1 cellular context compared by ENCODE assay signal in the genomic region with DNA sequence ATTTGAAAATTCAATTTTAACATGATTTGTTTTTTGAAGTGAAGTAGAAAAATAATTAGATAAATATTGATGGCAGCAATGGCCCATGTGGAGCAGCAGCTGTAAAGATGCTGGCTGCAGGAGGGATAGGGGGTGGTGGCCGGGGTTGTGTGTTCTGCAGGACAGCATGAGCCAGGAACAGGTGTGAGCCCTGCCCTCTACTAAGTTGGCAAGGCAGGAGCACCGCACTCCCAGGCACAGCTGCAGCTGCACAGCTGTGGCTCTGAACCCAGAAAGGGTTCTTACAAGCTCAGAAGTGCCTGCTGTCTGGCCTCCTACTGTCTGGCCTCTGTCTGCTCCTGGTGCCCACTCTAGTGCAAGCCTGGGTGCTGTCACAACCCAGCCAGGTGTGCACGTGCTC.
TF ChIP-seq lines count a peak whose summit lies in the region.

No MANE protein-coding gene starts in this region.

TF ChIP-seq in H1, 55 proteins besides CTCF, POLR2A, EP300 and RAD21:
- no peak for TF ChIP-seq KDM5A (IDR thresholded peaks at IDR 0.05; ENCODE audit: low read length)
- TF ChIP-seq CHD1 (IDR thresholded peaks at IDR 0.05; ENCODE audit: low read depth, low read length) = no peak
- no peak for TF ChIP-seq SIX5 (IDR thresholded peaks at IDR 0.05; ENCODE audit: low read depth, low read length)
- TF ChIP-seq RFX5 (IDR thresholded peaks at IDR 0.05; ENCODE audit: borderline replicate concordance, low read depth, low read length) = no peak
- TF ChIP-seq SP1 (IDR thresholded peaks at IDR 0.05; ENCODE audit: low read depth, low read length) = no peak
- TF ChIP-seq POLR2AphosphoS5 (IDR thresholded peaks at IDR 0.05; ENCODE audit: low read depth, low read length) = no peak
TF ChIP-seq in H1: peak in this region for 0.
